Comparison of ENCODE assay signal across 27 cellular contexts in genomic region chr5:166505546-166505945, GRCh38.
DNase-seq lines count a peak whose midpoint lies in the region; ATAC-seq, FAIRE-seq and TF ChIP-seq lines count a peak whose summit lies in the region.
"Had no signal": no experiment of that assay in that cellular context is flagged by ENCODE, and none has a peak within 500 bp of the region (broad histone marks: within the 10 kb centered on the region; RNA-seq: fewer than 3 reads in every experiment).

No MANE protein-coding gene starts in this region.

- TF ChIP-seq CTCF in CD4-positive, alpha-beta T cell (IDR thresholded peaks at IDR 0.05) = no peak

- no peaks in the 10 kb centered on the region for H3K27me3 Mint-ChIP-seq in CD4-positive, alpha-beta T cell
- H3K27me3 Mint-ChIP-seq: activated naive CD8-positive, alpha-beta T cell; activated T-helper 17 cell treated with anti-CD3 and anti-CD28 coated beads, Interleukin-2, amount 50 U/mL, for 72 hours; CD8-positive, alpha-beta memory T cell had no signal

- H3K9me3 ChIP-seq in CD4-positive, alpha-beta T cell (ENCODE audit: control insufficient read depth, low read length) = peaks cover 7% of the 10 kb centered on the region
- H3K9me3 ChIP-seq: heart left ventricle, psoas muscle, upper lobe of left lung had no signal

- no peak for ATAC-seq in HG02885 (IDR thresholded peaks at IDR 0.05; ENCODE audit: poor library complexity, unreplicated experiment)
- ATAC-seq in CD4-positive, alpha-beta T cell (ENCODE audit: poor library complexity) = no peak
- ATAC-seq: activated T-helper 17 cell treated with anti-CD3 and anti-CD28 coated beads, Interleukin-2, amount 50 U/mL, for 72 hours; heart left ventricle; psoas muscle had no signal

- peaks cover 9% of the 10 kb centered on the region for H3K9me3 Mint-ChIP-seq in CD4-positive, alpha-beta T cell

- DNase-seq in NCI-H2171 treated with DMSO at 0.1 percent for 48 hours (lab: John Stamatoyannopoulos, UW) (peak; percentile 42), NCI-H2171 (lab: John Stamatoyannopoulos, UW) (no peak), NCI-H69 (lab: John Stamatoyannopoulos, UW) (peak; percentile 76), foreskin melanocyte (peak; percentile 68), urothelium cell line (ENCODE audit: low spot score) (peak; percentile 11), NCI-H526 treated with DMSO at 0.1 percent for 48 hours (lab: John Stamatoyannopoulos, UW) (no peak)
- no peak for DNase-seq in CD4-positive, alpha-beta T cell
- DNase-seq: activated CD4-positive, alpha-beta T cell treated with anti-CD3 and anti-CD28 coated beads, Interleukin-2, amount 50 U/mL, for 48 hours; activated CD8-positive, alpha-beta memory T cell treated with anti-CD3 and anti-CD28 coated beads, Interleukin-2, amount 50 U/mL, for 48 hours; AML-193; aorta; CD8-positive, alpha-beta memory T cell; DMS53; GOT3; heart left ventricle; NCI-H1694 treated with DMSO at 0.1 percent for 48 hours; NCI-H510A treated with DMSO at 0.1 percent for 48 hours; OCI-M1; psoas muscle; stimulated activated CD8-positive, alpha-beta memory T cell treated with anti-CD3 and anti-CD28 coated beads, Interleukin-4, amount 100 ng/mL, for 48 hours; stomach; upper lobe of left lung had no signal

- H3K4me3 Mint-ChIP-seq in CD4-positive, alpha-beta T cell = no peak overlapping the region
- H3K4me3 Mint-ChIP-seq: activated naive CD8-positive, alpha-beta T cell; activated T-helper 17 cell treated with anti-CD3 and anti-CD28 coated beads, Interleukin-2, amount 50 U/mL, for 72 hours; CD8-positive, alpha-beta memory T cell had no signal

- CTCF ChIA-PET in CD4-positive, alpha-beta T cell (lab: Charles Lee) = no interaction called here

- no peaks in the 10 kb centered on the region for H3K36me3 Mint-ChIP-seq in CD4-positive, alpha-beta T cell (ENCODE audit: low read depth)
- H3K36me3 Mint-ChIP-seq: activated naive CD8-positive, alpha-beta T cell; CD8-positive, alpha-beta memory T cell had no signal

- no peak overlapping the region for H3K27ac Mint-ChIP-seq in CD4-positive, alpha-beta T cell
- H3K27ac Mint-ChIP-seq: activated naive CD8-positive, alpha-beta T cell; activated T-helper 17 cell treated with anti-CD3 and anti-CD28 coated beads, Interleukin-2, amount 50 U/mL, for 72 hours; CD8-positive, alpha-beta memory T cell had no signal

- no peak for FAIRE-seq in urothelium cell line (lab: Jason Lieb, UNC)
- FAIRE-seq: A204.1, GM18507 had no signal

- no peak overlapping the region for H3K27ac ChIP-seq in CD4-positive, alpha-beta T cell (ENCODE audit: low read depth, low read length)
- H3K27ac ChIP-seq: heart left ventricle, psoas muscle, stomach, upper lobe of left lung had no signal

- H3K27me3 ChIP-seq in CD4-positive, alpha-beta T cell (ENCODE audit: control insufficient read depth, insufficient read depth, low read length) = no peaks in the 10 kb centered on the region
- H3K27me3 ChIP-seq: heart left ventricle, stomach, upper lobe of left lung had no signal

- no peaks in the 10 kb centered on the region for H3K4me1 Mint-ChIP-seq in CD4-positive, alpha-beta T cell (ENCODE audit: low read depth)
- H3K4me1 Mint-ChIP-seq: activated T-helper 17 cell treated with anti-CD3 and anti-CD28 coated beads, Interleukin-2, amount 50 U/mL, for 72 hours; CD8-positive, alpha-beta memory T cell had no signal

- intact Hi-C loops in CD4-positive, alpha-beta T cell (cut with DNase I, micrococcal nuclease) = no loop called here

- POLR2A ChIA-PET in CD4-positive, alpha-beta T cell (lab: Charles Lee) = no interaction called here

Comparison
In these comparisons a context has a peak if more than half of its experiments do, and no peak if none do; other contexts are left out.
1. DNase-seq: peak in NCI-H2171 treated with DMSO at 0.1 percent for 48 hours (single experiment), NCI-H69 (single experiment), foreskin melanocyte (single experiment) and urothelium cell line (single experiment); none in NCI-H2171 (single experiment), CD4-positive, alpha-beta T cell (0 of 10) and NCI-H526 treated with DMSO at 0.1 percent for 48 hours (single experiment).